8 cellular contexts compared by ENCODE assay signal in the genomic region with DNA sequence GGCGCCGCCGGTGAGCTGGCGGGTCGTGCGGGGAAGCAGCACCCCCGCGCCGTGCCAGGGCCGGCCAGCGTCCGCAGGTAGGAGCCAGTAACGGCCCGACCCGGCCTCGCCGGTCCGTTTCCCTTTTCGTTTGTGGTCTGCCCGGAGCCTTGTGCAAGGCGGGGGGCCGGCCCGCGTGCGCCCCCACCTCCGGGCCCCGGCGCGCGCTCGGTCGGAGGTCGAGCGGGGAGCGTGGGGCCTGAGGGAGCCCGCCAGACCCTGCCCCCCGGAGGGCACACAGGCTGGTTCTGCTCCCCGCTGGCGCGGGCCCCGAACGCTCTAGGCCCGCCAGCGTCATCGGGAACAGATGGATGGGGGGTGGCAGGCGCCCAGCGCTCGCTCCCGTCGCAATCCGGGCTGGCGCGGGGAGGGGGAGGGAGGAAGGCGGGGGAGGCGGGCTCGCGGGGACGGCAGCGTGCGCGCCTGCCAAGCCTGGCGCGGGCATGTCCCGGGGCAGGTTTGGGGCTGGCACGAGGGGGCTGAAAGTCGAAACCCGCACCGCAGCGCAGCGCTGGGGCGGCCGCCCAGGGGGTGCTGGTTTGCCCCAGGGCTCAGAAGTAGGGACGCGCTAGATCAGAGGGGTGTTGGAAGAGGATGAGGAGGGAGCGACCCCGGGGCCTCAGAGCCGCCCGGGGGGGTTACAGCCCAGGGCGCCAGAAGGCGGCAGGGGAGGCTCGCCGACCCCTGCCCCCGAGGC. TPM values are rescaled to one million over a fixed set of nuclear protein-coding genes. Genes with fewer than 3 reads are reported as not detected.
DNase-seq lines count a peak whose midpoint lies in the region; ATAC-seq and TF ChIP-seq lines count a peak whose summit lies in the region.

No MANE protein-coding gene starts in this region.

- in situ Hi-C loops in GM13977 (cut with MboI; ENCODE audit: low pct_unique_long_range_greater_than_20kb, low sequenced_read_pairs, unreplicated experiment), result no loop called here

- DNase-seq in 8988T (peak; percentile 93), GM13977 (ENCODE audit: low spot score) (peak; percentile 73), NCI-H226 (peak; percentile 84), right lobe of liver (peak; percentile 87 to 91 (median 90))
- peak; percentile 62 for DNase-seq in activated CD4-positive, alpha-beta T cell treated with anti-CD3 and anti-CD28 coated beads for 48 hours
- DNase-seq in effector CD8-positive, alpha-beta T cell (lab: John Stamatoyannopoulos, UW), result peak; percentile 28
- DNase-seq in stimulated activated CD4-positive, alpha-beta T cell treated with anti-CD3 and anti-CD28 coated beads, Interleukin-4, amount 100 ng/mL, for 24 hours, result peak; percentile 40

- H3K27me3 ChIP-seq in right lobe of liver, result no peaks in the 10 kb centered on the region

- H3K36me3 ChIP-seq in right lobe of liver, result no peaks in the 10 kb centered on the region

- peak overlapping the region; percentile 72 to 92 (median 87) for H3K27ac ChIP-seq in right lobe of liver

- 0% methylated on average over 7 of the region's 83 CpGs for WGBS in right lobe of liver (ENCODE audit: insufficient coverage, low coverage, low lambda C conversion rate, missing lambda C conversion rate)

- peak overlapping the region; percentile 63 to 70 (median 67) for H3K4me3 ChIP-seq in right lobe of liver

- peak; percentile 20 to 51 (median 44) for ATAC-seq in right lobe of liver
- ATAC-seq in GM21717 (IDR thresholded peaks at IDR 0.05; ENCODE audit: unreplicated experiment), result no peak

- TF ChIP-seq CTCF in GM13977 (IDR thresholded peaks at IDR 0.05; ENCODE audit: extremely low read depth, insufficient read depth, missing control alignments) (no peak), right lobe of liver (IDR thresholded peaks at IDR 0.05) (peak in 1 of 4 donors; percentile 4)

- intact Hi-C loops in right lobe of liver (cut with DNase I), result loop anchor here in 1 of 2 donors (10.0 kb wide), 1 partner anchor 47 kb away; no protein-coding TSS in a partner anchor

- peaks cover 0 to 44% (median 22%) of the 10 kb centered on the region in 4 donors for H3K4me1 ChIP-seq in right lobe of liver

- peak; percentile 67 for TF ChIP-seq POLR2A in right lobe of liver (IDR thresholded peaks at IDR 0.05)

- no peaks in the 10 kb centered on the region for H3K9me3 ChIP-seq in right lobe of liver

RNA-seq across cellular contexts. Expression of a gene that starts 1.5 kb away (rescaled TPM):
- 10 to 100 TPM; 30.0 to 48.0 (median 38.8) TPM for total RNA-seq in right lobe of liver

Comparison
In these comparisons a context has a peak if more than half of its experiments do, and no peak if none do; other contexts are left out.
1. DNase-seq: peak in every context shown above with its lines; median percentile 93 in 8988T; 90 in right lobe of liver; 84 in NCI-H226; 73 in GM13977; 62 in activated CD4-positive, alpha-beta T cell treated with anti-CD3 and anti-CD28 coated beads for 48 hours; 40 in stimulated activated CD4-positive, alpha-beta T cell treated with anti-CD3 and anti-CD28 coated beads, Interleukin-4, amount 100 ng/mL, for 24 hours; 28 in effector CD8-positive, alpha-beta T cell.